Comparison of ENCODE assay signal across 1 cellular context in genomic region chr1:46492269-46492853, GRCh38.
TF ChIP-seq lines count a peak whose summit lies in the region.

No MANE protein-coding gene starts in this region.

TF ChIP-seq in WTC11, 78 proteins besides CTCF, POLR2A, EP300 and RAD21 (continued from another document):
- TF ChIP-seq, protein P1, sequence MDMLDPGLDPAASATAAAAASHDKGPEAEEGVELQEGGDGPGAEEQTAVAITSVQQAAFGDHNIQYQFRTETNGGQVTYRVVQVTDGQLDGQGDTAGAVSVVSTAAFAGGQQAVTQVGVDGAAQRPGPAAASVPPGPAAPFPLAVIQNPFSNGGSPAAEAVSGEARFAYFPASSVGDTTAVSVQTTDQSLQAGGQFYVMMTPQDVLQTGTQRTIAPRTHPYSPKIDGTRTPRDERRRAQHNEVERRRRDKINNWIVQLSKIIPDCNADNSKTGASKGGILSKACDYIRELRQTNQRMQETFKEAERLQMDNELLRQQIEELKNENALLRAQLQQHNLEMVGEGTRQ (CRISPR knock-in tag; IDR thresholded peaks at IDR 0.05): no peak
- TF ChIP-seq ATF1 (CRISPR knock-in tag; IDR thresholded peaks at IDR 0.05) (no peak), STAT6 (CRISPR knock-in tag; conservative IDR thresholded peaks at IDR 0.05; ENCODE audit: low read depth) (no peak)
